Comparison of ENCODE assay signal across 2 cellular contexts in the genomic region with DNA sequence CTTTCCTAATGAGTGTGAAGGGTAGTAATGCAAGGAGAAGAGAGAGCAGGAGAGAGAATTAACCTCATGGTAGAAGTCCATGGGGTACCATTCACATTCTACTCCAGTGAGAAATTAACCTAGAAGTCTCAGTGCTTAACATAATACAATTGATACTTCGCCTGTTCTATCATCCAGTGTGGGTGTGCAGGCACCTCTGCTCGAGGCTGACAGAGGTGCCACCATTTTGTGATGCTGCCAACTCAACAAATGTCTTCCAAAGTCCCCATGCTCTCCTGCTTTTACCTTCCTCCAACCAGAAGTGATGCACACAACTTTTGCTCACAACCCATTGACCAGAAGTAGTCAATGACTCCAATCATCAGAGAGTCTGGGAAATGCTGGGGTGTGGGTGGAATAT.
A peak's percentile ranks its signal among the peaks of the same experiment; 100 is the strongest.
TF ChIP-seq lines count a peak whose summit lies in the region.

No MANE protein-coding gene starts in this region.

TF ChIP-seq in A549, 52 proteins besides CTCF, POLR2A, EP300 and RAD21 (continued from another document):
- TF ChIP-seq HMGXB4 (CRISPR knock-in tag; IDR thresholded peaks at IDR 0.05; ENCODE audit: borderline replicate concordance), result no peak
- no peak for TF ChIP-seq HDAC2 (IDR thresholded peaks at IDR 0.05)
- TF ChIP-seq GATA3 (IDR thresholded peaks at IDR 0.05; ENCODE audit: borderline replicate concordance), result no peak
- no peak for TF ChIP-seq ZNF302 (CRISPR knock-in tag; IDR thresholded peaks at IDR 0.05)
- TF ChIP-seq, protein P1, sequence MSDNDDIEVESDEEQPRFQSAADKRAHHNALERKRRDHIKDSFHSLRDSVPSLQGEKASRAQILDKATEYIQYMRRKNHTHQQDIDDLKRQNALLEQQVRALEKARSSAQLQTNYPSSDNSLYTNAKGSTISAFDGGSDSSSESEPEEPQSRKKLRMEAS (IDR thresholded peaks at IDR 0.05), result no peak
- no peak for TF ChIP-seq CBX8 (IDR thresholded peaks at IDR 0.05)
- TF ChIP-seq EHMT2 (IDR thresholded peaks at IDR 0.05; ENCODE audit: low read depth), result no peak; the same call in 1 of the 2 replicates
- TF ChIP-seq, protein P2, sequence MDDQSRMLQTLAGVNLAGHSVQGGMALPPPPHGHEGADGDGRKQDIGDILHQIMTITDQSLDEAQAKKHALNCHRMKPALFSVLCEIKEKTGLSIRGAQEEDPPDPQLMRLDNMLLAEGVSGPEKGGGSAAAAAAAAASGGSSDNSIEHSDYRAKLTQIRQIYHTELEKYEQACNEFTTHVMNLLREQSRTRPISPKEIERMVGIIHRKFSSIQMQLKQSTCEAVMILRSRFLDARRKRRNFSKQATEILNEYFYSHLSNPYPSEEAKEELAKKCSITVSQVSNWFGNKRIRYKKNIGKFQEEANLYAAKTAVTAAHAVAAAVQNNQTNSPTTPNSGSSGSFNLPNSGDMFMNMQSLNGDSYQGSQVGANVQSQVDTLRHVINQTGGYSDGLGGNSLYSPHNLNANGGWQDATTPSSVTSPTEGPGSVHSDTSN (IDR thresholded peaks at IDR 0.05), result no peak
- 0 out of 2 replicates have a peak, but pooled peaks have one; percentile 68 for TF ChIP-seq HOXB13 (CRISPR knock-in tag; IDR thresholded peaks at IDR 0.05; ENCODE audit: low read depth)
- TF ChIP-seq HOXB5 (CRISPR knock-in tag; IDR thresholded peaks at IDR 0.05), result 0 out of 2 replicates have a peak, but pooled peaks have one; percentile 57
- no peak for TF ChIP-seq RFX5 (IDR thresholded peaks at IDR 0.05)
- TF ChIP-seq CHD4 (IDR thresholded peaks at IDR 0.05; ENCODE audit: borderline replicate concordance), result no peak
- TF ChIP-seq FOXS1 (CRISPR knock-in tag; IDR thresholded peaks at IDR 0.05), result 0 out of 2 replicates have a peak, but pooled peaks have one; percentile 50
- no peak for TF ChIP-seq RCOR1 (IDR thresholded peaks at IDR 0.05; ENCODE audit: low read depth, low read length)

TF ChIP-seq in K562, 482 proteins besides CTCF, POLR2A, EP300 and RAD21 (continued from another document):
- TF ChIP-seq AFF4 (CRISPR knock-in tag; IDR thresholded peaks at IDR 0.05), result no peak
- peak; percentile 66 for TF ChIP-seq ZNF592 (IDR thresholded peaks at IDR 0.05)
- TF ChIP-seq DIDO1 (tag; IDR thresholded peaks at IDR 0.05; ENCODE audit: low read depth), result no peak
- TF ChIP-seq JUN (IDR thresholded peaks at IDR 0.05; ENCODE audit: borderline replicate concordance, low read depth, low read length), result no peak
- 0 out of 2 replicates have a peak, but pooled peaks have one; percentile 23 for TF ChIP-seq JUN (CRISPR knock-in tag; IDR thresholded peaks at IDR 0.05; ENCODE audit: borderline replicate concordance)
- TF ChIP-seq, protein P3, sequence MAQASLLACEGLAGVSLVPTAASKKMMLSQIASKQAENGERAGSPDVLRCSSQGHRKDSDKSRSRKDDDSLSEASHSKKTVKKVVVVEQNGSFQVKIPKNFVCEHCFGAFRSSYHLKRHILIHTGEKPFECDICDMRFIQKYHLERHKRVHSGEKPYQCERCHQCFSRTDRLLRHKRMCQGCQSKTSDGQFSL (CRISPR knock-in tag; IDR thresholded peaks at IDR 0.05), result no peak
- TF ChIP-seq, protein P3 (tag; IDR thresholded peaks at IDR 0.05), result peak in 1 of 2 experiments; percentile 57; a peak in 1 of 4 replicates
- TF ChIP-seq NFRKB (IDR thresholded peaks at IDR 0.05; ENCODE audit: low read depth), result no peak
- TF ChIP-seq ZNF57 (CRISPR knock-in tag; IDR thresholded peaks at IDR 0.05), result no peak
- peak; percentile 24; the same call in 1 of the 2 replicates for TF ChIP-seq BACH1 (tag; IDR thresholded peaks at IDR 0.05)
- no peak for TF ChIP-seq SMARCC2 (IDR thresholded peaks at IDR 0.05; ENCODE audit: low read depth)
- no peak for TF ChIP-seq ZNF655 (CRISPR knock-in tag; IDR thresholded peaks at IDR 0.05)
- TF ChIP-seq KAT2B (IDR thresholded peaks at IDR 0.05; ENCODE audit: low read depth, low read length), result no peak
- no peak for TF ChIP-seq KAT8 (IDR thresholded peaks at IDR 0.05; ENCODE audit: low read depth)
- TF ChIP-seq MBD2 (IDR thresholded peaks at IDR 0.05; ENCODE audit: borderline replicate concordance, low read depth), result no peak
- peak; percentile 59 for TF ChIP-seq PTRF (tag; IDR thresholded peaks at IDR 0.05)
- TF ChIP-seq HCFC1 (IDR thresholded peaks at IDR 0.05; ENCODE audit: low read depth, low read length), result no peak
- no peak for TF ChIP-seq RBM17 (IDR thresholded peaks at IDR 0.05; ENCODE audit: borderline replicate concordance, low read depth, low read length)
- no peak for TF ChIP-seq NR0B1 (IDR thresholded peaks at IDR 0.05; ENCODE audit: partially characterized antibody)
- no peak for TF ChIP-seq LARP7 (IDR thresholded peaks at IDR 0.05)
TF ChIP-seq in K562: peak in this region for 5.
